ENCODE assay signal across 10 cellular contexts in the genomic region with DNA sequence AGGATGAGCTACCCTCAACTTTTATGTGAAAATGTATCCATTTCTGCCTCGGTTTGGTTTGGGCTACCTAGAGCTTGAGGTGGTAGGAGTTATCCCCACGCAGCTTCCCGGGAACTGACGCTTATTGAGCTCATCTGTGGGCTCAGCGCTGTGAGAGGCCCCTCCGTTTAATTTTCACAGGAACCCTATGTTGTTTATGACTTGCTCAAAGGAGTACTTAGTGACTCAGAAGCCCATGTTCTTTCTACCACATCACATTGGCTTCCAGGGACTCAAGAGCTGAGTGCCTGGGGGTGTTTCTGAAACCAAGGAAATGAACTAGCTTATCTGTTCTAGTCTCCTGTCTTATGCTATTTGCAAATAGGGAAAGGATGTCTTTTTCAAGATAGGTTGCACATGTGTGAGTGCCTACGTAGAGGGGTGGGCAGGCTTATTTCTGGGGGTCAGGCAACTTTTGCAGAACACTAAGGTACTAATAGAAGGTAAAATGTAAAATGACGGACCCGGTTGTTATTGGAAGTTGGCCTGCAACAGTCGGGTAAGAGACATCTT. TPM values are rescaled to one million over a fixed set of nuclear protein-coding genes. Genes with fewer than 3 reads are reported as not detected.
DNase-seq lines count a peak whose midpoint lies in the region; ATAC-seq and TF ChIP-seq lines count a peak whose summit lies in the region.
"Had no signal": no experiment of that assay in that cellular context is flagged by ENCODE, and none has a peak within 500 bp of the region (broad histone marks: within the 10 kb centered on the region; RNA-seq: fewer than 3 reads in every experiment).

No MANE protein-coding gene starts in this region.

- H3K27me3 Mint-ChIP-seq in natural killer cell treated with Interleukin-12 subunit alpha and Interleukin-12 subunit beta and Interleukin-15 and Interleukin-18, amount 100 ng/mL, for 72 hours = peaks cover 0 to 6% of the 10 kb centered on the region in 2 donors
- peaks cover 0 to 5% of the 10 kb centered on the region in 2 donors for H3K27me3 Mint-ChIP-seq in natural killer cell (ENCODE audit: low read depth in 2 of 2)
- no peaks in the 10 kb centered on the region for H3K27me3 Mint-ChIP-seq in activated naive CD8-positive, alpha-beta T cell treated with anti-CD3 and anti-CD28 coated beads, Interleukin-2, amount 10 ng/mL, durations not matched to agents 7 days and 5 days

- peaks cover 40 to 53% of the 10 kb centered on the region in 2 donors for H3K4me1 Mint-ChIP-seq in natural killer cell treated with Interleukin-12 subunit alpha and Interleukin-12 subunit beta and Interleukin-15 and Interleukin-18, amount 100 ng/mL, for 72 hours (ENCODE audit: low read depth in 2 of 2)
- H3K4me1 Mint-ChIP-seq in natural killer cell = peaks cover 11 to 48% of the 10 kb centered on the region in 2 donors
- H3K4me1 Mint-ChIP-seq in activated naive CD8-positive, alpha-beta T cell treated with anti-CD3 and anti-CD28 coated beads, Interleukin-2, amount 10 ng/mL, durations not matched to agents 7 days and 5 days = peaks cover 56% of the 10 kb centered on the region

- H3K9me3 Mint-ChIP-seq in natural killer cell treated with Interleukin-12 subunit alpha and Interleukin-12 subunit beta and Interleukin-15 and Interleukin-18, amount 100 ng/mL, for 72 hours = peaks cover 3% of the 10 kb centered on the region
- no peaks in the 10 kb centered on the region for H3K9me3 Mint-ChIP-seq in natural killer cell
- no peaks in the 10 kb centered on the region for H3K9me3 Mint-ChIP-seq in activated naive CD8-positive, alpha-beta T cell treated with anti-CD3 and anti-CD28 coated beads, Interleukin-2, amount 10 ng/mL, durations not matched to agents 7 days and 5 days
- H3K9me3 Mint-ChIP-seq: nephron progenitor cell had no signal

- TF ChIP-seq CTCF in natural killer cell (IDR thresholded peaks at IDR 0.05) = no peak

- no peak for DNase-seq in natural killer cell treated with Interleukin-12 subunit alpha and Interleukin-12 subunit beta and Interleukin-15 and Interleukin-18, amount 100 ng/mL, for 72 hours (ENCODE audit: low spot score)
- DNase-seq in natural killer cell (no peak), occipital lobe (lab: John Stamatoyannopoulos, UW) (peak; percentile 56), NCI-H187 treated with DMSO at 0.1 percent for 48 hours (lab: John Stamatoyannopoulos, UW) (no peak), NCI-H1092 treated with DMSO at 0.1 percent for 48 hours (lab: John Stamatoyannopoulos, UW) (no peak)
- DNase-seq in activated naive CD8-positive, alpha-beta T cell treated with anti-CD3 and anti-CD28 coated beads, Interleukin-2, amount 10 ng/mL, durations not matched to agents 7 days and 5 days = no peak
- no peak for DNase-seq in central memory CD4-positive, alpha-beta T cell
- DNase-seq: activated gamma-delta T cell, nephron progenitor cell had no signal

- peaks cover 4% of the 10 kb centered on the region for H3K36me3 Mint-ChIP-seq in natural killer cell treated with Interleukin-12 subunit alpha and Interleukin-12 subunit beta and Interleukin-15 and Interleukin-18, amount 100 ng/mL, for 72 hours
- no peaks in the 10 kb centered on the region for H3K36me3 Mint-ChIP-seq in natural killer cell
- peaks cover 17% of the 10 kb centered on the region for H3K36me3 Mint-ChIP-seq in activated naive CD8-positive, alpha-beta T cell treated with anti-CD3 and anti-CD28 coated beads, Interleukin-2, amount 10 ng/mL, durations not matched to agents 7 days and 5 days

- intact Hi-C loops in natural killer cell (cut with micrococcal nuclease) = no loop called here

- H3K27ac Mint-ChIP-seq in natural killer cell treated with Interleukin-12 subunit alpha and Interleukin-12 subunit beta and Interleukin-15 and Interleukin-18, amount 100 ng/mL, for 72 hours = peak overlapping the region; percentile 29 to 72
- no peak overlapping the region for H3K27ac Mint-ChIP-seq in natural killer cell
- H3K27ac Mint-ChIP-seq in activated naive CD8-positive, alpha-beta T cell treated with anti-CD3 and anti-CD28 coated beads, Interleukin-2, amount 10 ng/mL, durations not matched to agents 7 days and 5 days = peak overlapping the region; percentile 78
- H3K27ac Mint-ChIP-seq: nephron progenitor cell had no signal

- peak overlapping the region; percentile 43 for H3K4me3 Mint-ChIP-seq in natural killer cell treated with Interleukin-12 subunit alpha and Interleukin-12 subunit beta and Interleukin-15 and Interleukin-18, amount 100 ng/mL, for 72 hours
- no peak overlapping the region for H3K4me3 Mint-ChIP-seq in natural killer cell
- peak overlapping the region; percentile 13 for H3K4me3 Mint-ChIP-seq in activated naive CD8-positive, alpha-beta T cell treated with anti-CD3 and anti-CD28 coated beads, Interleukin-2, amount 10 ng/mL, durations not matched to agents 7 days and 5 days
- H3K4me3 Mint-ChIP-seq: nephron progenitor cell had no signal

- POLR2A ChIA-PET in activated naive CD8-positive, alpha-beta T cell treated with anti-CD3 and anti-CD28 coated beads, Interleukin-2, amount 10 ng/mL, durations not matched to agents 7 days and 5 days (lab: Charles Lee) = interaction anchor here (1.3 to 1.6 kb wide), 3 partner anchors 17 to 74 kb away, joined by 3 to 6 read pairs (median 4); no protein-coding TSS in a partner anchor

- peak in 1 of 2 donors; percentile 82 for ATAC-seq in natural killer cell treated with Interleukin-12 subunit alpha and Interleukin-12 subunit beta and Interleukin-15 and Interleukin-18, amount 100 ng/mL, for 72 hours
- ATAC-seq in natural killer cell (no peak), GM21619 (IDR thresholded peaks at IDR 0.05; ENCODE audit: unreplicated experiment) (no peak)
- peak; percentile 44 for ATAC-seq in activated naive CD8-positive, alpha-beta T cell treated with anti-CD3 and anti-CD28 coated beads, Interleukin-2, amount 10 ng/mL, durations not matched to agents 7 days and 5 days (ENCODE audit: low read depth)

RNA-seq across cellular contexts. Expression of gene MICAL2, which starts 40.5 kb away (rescaled TPM):
- total RNA-seq in natural killer cell treated with Interleukin-12 subunit alpha and Interleukin-12 subunit beta and Interleukin-15 and Interleukin-18, amount 100 ng/mL, for 72 hours = 10 to 100 TPM; 19.9 to 39.6 TPM
- total RNA-seq in natural killer cell (10 to 100 TPM; 54.6 to 68.6 (median 57.4) TPM), occipital lobe (28.2 TPM)
- 10 to 100 TPM; 36.9 to 42.6 TPM for total RNA-seq in activated naive CD8-positive, alpha-beta T cell treated with anti-CD3 and anti-CD28 coated beads, Interleukin-2, amount 10 ng/mL, durations not matched to agents 7 days and 5 days

Comparison
In these comparisons a context has a peak if more than half of its experiments do, and no peak if none do; other contexts are left out.
1. H3K27ac Mint-ChIP-seq: peak in natural killer cell treated with Interleukin-12 subunit alpha and Interleukin-12 subunit beta and Interleukin-15 and Interleukin-18, amount 100 ng/mL, for 72 hours (2 of 2) and activated naive CD8-positive, alpha-beta T cell treated with anti-CD3 and anti-CD28 coated beads, Interleukin-2, amount 10 ng/mL, durations not matched to agents 7 days and 5 days (single experiment); none in natural killer cell (0 of 2).